ENCODE assay signal across 9 cellular contexts in genomic region chr10:74011762-74012161, GRCh38. TPM values are rescaled to one million over a fixed set of nuclear protein-coding genes. Genes with fewer than 3 reads are reported as not detected.
DNase-seq lines count a peak whose midpoint lies in the region; ATAC-seq lines count a peak whose summit lies in the region.
"Had no signal": no experiment of that assay in that cellular context is flagged by ENCODE, and none has a peak within 500 bp of the region (broad histone marks: within the 10 kb centered on the region; RNA-seq: fewer than 3 reads in every experiment).

No MANE protein-coding gene starts in this region.

- peak; percentile 66 for DNase-seq in Daoy (ENCODE audit: low read depth)
- peak; percentile 89 for DNase-seq in OCI-M1 (lab: John Stamatoyannopoulos, UW)
- DNase-seq in fibroblast of gingiva (ENCODE audit: low read depth): peak; percentile 91
- DNase-seq in pons (ENCODE audit: low spot score): peak; percentile 37
- no peak for DNase-seq in activated naive CD4-positive, alpha-beta T cell treated with anti-CD3 and anti-CD28 coated beads, Interleukin-2, amount 50 U/mL, for 16 hours
- no peak for DNase-seq in NCI-H1417 treated with DMSO at 0.1 percent for 48 hours (lab: John Stamatoyannopoulos, UW)
- DNase-seq: activated CD4-positive, alpha-beta T cell treated with anti-CD3 and anti-CD28 coated beads for 48 hours had no signal

- ATAC-seq in HG02610 (IDR thresholded peaks at IDR 0.05; ENCODE audit: unreplicated experiment): no peak
- no peak for ATAC-seq in GM18867 (IDR thresholded peaks at IDR 0.05; ENCODE audit: unreplicated experiment)

RNA-seq across cellular contexts. Expression of gene VCL, which starts 13.8 kb away (rescaled TPM):
- 98.4 and 115 TPM in 2 replicates for total RNA-seq in Daoy (2014; rRNA removed; shearing (Covaris generic))

Comparison
In these comparisons a context has a peak if more than half of its experiments do, and no peak if none do; other contexts are left out.
1. DNase-seq: peak in Daoy (single experiment), OCI-M1 (single experiment), fibroblast of gingiva (single experiment) and pons (single experiment); none in activated naive CD4-positive, alpha-beta T cell treated with anti-CD3 and anti-CD28 coated beads, Interleukin-2, amount 50 U/mL, for 16 hours (single experiment) and NCI-H1417 treated with DMSO at 0.1 percent for 48 hours (single experiment).